In the genomic region with DNA sequence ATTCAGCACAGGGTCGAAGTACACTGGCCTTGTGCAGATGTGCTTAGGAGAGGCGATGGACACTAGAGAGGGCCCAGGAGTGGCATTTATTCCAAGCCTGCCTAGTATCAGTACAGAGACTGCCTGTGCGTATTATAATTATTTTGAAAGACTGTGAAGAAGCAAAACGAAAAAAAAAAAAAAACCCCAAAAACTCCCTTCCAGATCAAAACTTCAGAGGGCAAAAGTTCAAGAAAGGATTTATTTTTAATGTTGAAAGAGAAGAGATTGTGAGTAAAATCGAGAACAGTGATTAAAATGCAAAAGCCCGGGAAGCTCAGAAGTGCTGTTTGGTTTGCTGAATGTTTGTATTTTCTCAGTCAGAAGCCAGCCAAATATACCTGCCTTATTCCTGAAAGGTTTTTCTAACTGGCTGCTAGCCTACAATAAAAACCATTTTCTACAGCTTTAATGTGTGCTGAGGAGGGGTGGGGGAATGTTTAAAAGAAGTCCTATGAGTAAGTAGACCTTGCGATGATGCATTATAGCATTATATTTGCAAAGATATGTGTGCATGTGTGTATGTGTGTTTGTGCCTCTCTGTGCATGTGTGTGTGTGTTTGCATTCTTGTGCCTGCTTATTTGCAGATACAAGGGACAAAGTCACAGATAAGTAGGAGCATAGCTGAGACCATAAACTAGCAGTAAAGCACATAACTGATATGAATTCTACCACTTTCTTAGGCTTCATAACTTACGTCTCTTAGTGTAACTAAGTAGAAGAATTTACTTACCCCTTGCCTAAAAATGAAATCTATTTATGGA, we compare ENCODE assay signal across 15 cellular contexts. TPM values are rescaled to one million over a fixed set of nuclear protein-coding genes. Genes with fewer than 3 reads are reported as not detected.
A peak's percentile ranks its signal among the peaks of the same experiment; 100 is the strongest.
DNase-seq lines count a peak whose midpoint lies in the region; ATAC-seq lines count a peak whose summit lies in the region.
"Had no signal": no experiment of that assay in that cellular context is flagged by ENCODE, and none has a peak within 500 bp of the region (broad histone marks: within the 10 kb centered on the region; RNA-seq: fewer than 3 reads in every experiment).

No MANE protein-coding gene starts in this region.

- DNase-seq in left lobe of liver (ENCODE audit: low spot score) (no peak), amygdala (lab: John Stamatoyannopoulos, UW) (no peak), RPMI8226 (no peak), iPS-NIHi11 (ENCODE audit: low spot score) (no peak)
- DNase-seq: COR-L47, mammary epithelial cell, NCI-H345, pancreas had no signal

- peak; percentile 63 for ATAC-seq in GM18511 (IDR thresholded peaks at IDR 0.05; ENCODE audit: unreplicated experiment)
- peak; percentile 56 for ATAC-seq in GM19455 (IDR thresholded peaks at IDR 0.05; ENCODE audit: unreplicated experiment)
- ATAC-seq in HG03378 (IDR thresholded peaks at IDR 0.05; ENCODE audit: unreplicated experiment), result peak; percentile 56
- peak; percentile 89 for ATAC-seq in left lobe of liver
- ATAC-seq: pancreas had no signal

RNA-seq across cellular contexts. Expression of gene LZTFL1, which starts 19.3 kb away (rescaled TPM):
- total RNA-seq in left lobe of liver, result 7.7 TPM

RNA-seq across cellular contexts. Expression of gene CCR9, which starts 25.1 kb away (rescaled TPM):
- 0.15 TPM for total RNA-seq in left lobe of liver
- total RNA-seq: breast epithelium, endothelial cell of umbilical vein, M059J, mammary epithelial cell, subcutaneous adipose tissue had no signal
